25 cellular contexts compared by ENCODE assay signal in genomic region chr17:64275016-64275415, GRCh38. TPM values are rescaled to one million over a fixed set of nuclear protein-coding genes. Genes with fewer than 3 reads are reported as not detected.
DNase-seq lines count a peak whose midpoint lies in the region; FAIRE-seq and TF ChIP-seq lines count a peak whose summit lies in the region.
"Had no signal": no experiment of that assay in that cellular context is flagged by ENCODE, and none has a peak within 500 bp of the region (broad histone marks: within the 10 kb centered on the region; RNA-seq: fewer than 3 reads in every experiment).

No MANE protein-coding gene starts in this region.

- no peaks in the 10 kb centered on the region for H3K27me3 Mint-ChIP-seq in activated CD4-positive, alpha-beta T cell treated with anti-CD3 and anti-CD28 coated beads, Interleukin-2, amount 10 ng/mL, durations not matched to agents 7 days and 5 days
- H3K27me3 Mint-ChIP-seq in activated CD4-positive, alpha-beta T cell treated with anti-CD3 and anti-CD28 coated beads, Interleukin-2, amount 10 ng/mL, durations not matched to agents 24 days and 14 days: no peaks in the 10 kb centered on the region
- H3K27me3 Mint-ChIP-seq: CD4-positive, alpha-beta memory T cell had no signal

- peak overlapping the region; percentile 14 for H3K27ac Mint-ChIP-seq in activated CD4-positive, alpha-beta T cell treated with anti-CD3 and anti-CD28 coated beads, Interleukin-2, amount 10 ng/mL, durations not matched to agents 7 days and 5 days
- H3K27ac Mint-ChIP-seq in activated CD4-positive, alpha-beta T cell treated with anti-CD3 and anti-CD28 coated beads, Interleukin-2, amount 10 ng/mL, durations not matched to agents 24 days and 14 days: no peak overlapping the region
- H3K27ac Mint-ChIP-seq: CD14-positive monocyte had no signal

- no peak for FAIRE-seq in bronchial epithelial cell (lab: Jason Lieb, UNC)
- FAIRE-seq: A204.1, GM12891, GM19239 had no signal

- H3K4me1 Mint-ChIP-seq in activated CD4-positive, alpha-beta T cell treated with anti-CD3 and anti-CD28 coated beads, Interleukin-2, amount 10 ng/mL, durations not matched to agents 7 days and 5 days: peaks cover 33% of the 10 kb centered on the region
- H3K4me1 Mint-ChIP-seq in activated CD4-positive, alpha-beta T cell treated with anti-CD3 and anti-CD28 coated beads, Interleukin-2, amount 10 ng/mL, durations not matched to agents 24 days and 14 days: peaks cover 22% of the 10 kb centered on the region

- no peak for DNase-seq in activated CD4-positive, alpha-beta T cell treated with anti-CD3 and anti-CD28 coated beads, Interleukin-2, amount 10 ng/mL, durations not matched to agents 7 days and 5 days
- DNase-seq in activated CD4-positive, alpha-beta T cell treated with anti-CD3 and anti-CD28 coated beads, Interleukin-2, amount 10 ng/mL, durations not matched to agents 24 days and 14 days: no peak
- DNase-seq in bronchial epithelial cell (ENCODE audit: low read depth) (peak; percentile 64), epithelial cell of esophagus (ENCODE audit: low read depth) (peak; percentile 52), LoVo (ENCODE audit: low spot score) (no peak)
- DNase-seq: 8988T; ACHN; BE2C; C1 segment of cervical spinal cord; CD4-positive, alpha-beta memory T cell; CD4-positive, CD25-positive, alpha-beta regulatory T cell; CD8-positive, alpha-beta memory T cell; COR-L47; DMS 273 treated with DMSO at 0.1 percent for 48 hours; DMS153; DMS53; DMS79; DND-41; EL; GDM1 had no signal

- H3K36me3 ChIP-seq in bronchial epithelial cell (ENCODE audit: control insufficient read depth, insufficient read depth, low read length): no peaks in the 10 kb centered on the region
- H3K36me3 ChIP-seq: BE2C, BLaER1 had no signal

- peaks cover 4% of the 10 kb centered on the region for H3K36me3 Mint-ChIP-seq in activated CD4-positive, alpha-beta T cell treated with anti-CD3 and anti-CD28 coated beads, Interleukin-2, amount 10 ng/mL, durations not matched to agents 7 days and 5 days (ENCODE audit: low read depth)
- peaks cover 2% of the 10 kb centered on the region for H3K36me3 Mint-ChIP-seq in activated CD4-positive, alpha-beta T cell treated with anti-CD3 and anti-CD28 coated beads, Interleukin-2, amount 10 ng/mL, durations not matched to agents 24 days and 14 days (ENCODE audit: low read depth)
- H3K36me3 Mint-ChIP-seq: CD14-positive monocyte had no signal

- CTCF ChIA-PET in activated CD4-positive, alpha-beta T cell treated with anti-CD3 and anti-CD28 coated beads, Interleukin-2, amount 10 ng/mL, durations not matched to agents 7 days and 5 days (lab: Charles Lee): no interaction called here

- no peak overlapping the region for H3K4me3 Mint-ChIP-seq in activated CD4-positive, alpha-beta T cell treated with anti-CD3 and anti-CD28 coated beads, Interleukin-2, amount 10 ng/mL, durations not matched to agents 7 days and 5 days
- H3K4me3 Mint-ChIP-seq in activated CD4-positive, alpha-beta T cell treated with anti-CD3 and anti-CD28 coated beads, Interleukin-2, amount 10 ng/mL, durations not matched to agents 24 days and 14 days: no peak overlapping the region
- H3K4me3 Mint-ChIP-seq: CD14-positive monocyte; CD4-positive, alpha-beta memory T cell; CD4-positive, CD25-positive, alpha-beta regulatory T cell; CD8-positive, alpha-beta memory T cell had no signal

- H3K27me3 ChIP-seq in bronchial epithelial cell (ENCODE audit: control insufficient read depth, insufficient read depth, low read length): no peaks in the 10 kb centered on the region
- H3K27me3 ChIP-seq: BE2C, BLaER1 had no signal

- TF ChIP-seq CTCF in bronchial epithelial cell (IDR thresholded peaks at IDR 0.05; ENCODE audit: insufficient read depth, low read length, severe bottlenecking) (no peak), epithelial cell of esophagus (IDR thresholded peaks at IDR 0.05; ENCODE audit: insufficient read depth, low read depth, low read length, missing control alignments) (no peak)

- H3K9me3 Mint-ChIP-seq in activated CD4-positive, alpha-beta T cell treated with anti-CD3 and anti-CD28 coated beads, Interleukin-2, amount 10 ng/mL, durations not matched to agents 7 days and 5 days: peaks cover 6% of the 10 kb centered on the region
- H3K9me3 Mint-ChIP-seq in activated CD4-positive, alpha-beta T cell treated with anti-CD3 and anti-CD28 coated beads, Interleukin-2, amount 10 ng/mL, durations not matched to agents 24 days and 14 days: no peaks in the 10 kb centered on the region

- POLR2A ChIA-PET in activated CD4-positive, alpha-beta T cell treated with anti-CD3 and anti-CD28 coated beads, Interleukin-2, amount 10 ng/mL, durations not matched to agents 7 days and 5 days (lab: Charles Lee): no interaction called here

- H3K4me3 ChIP-seq in bronchial epithelial cell (ENCODE audit: low read depth, low read length): no peak overlapping the region
- no peak overlapping the region for H3K4me3 ChIP-seq in epithelial cell of esophagus (ENCODE audit: low read length)
- H3K4me3 ChIP-seq: BLaER1 had no signal

- intact Hi-C loops in activated CD4-positive, alpha-beta T cell treated with anti-CD3 and anti-CD28 coated beads, Interleukin-2, amount 10 ng/mL, durations not matched to agents 24 days and 14 days (cut with micrococcal nuclease): loop anchor here (5.0 kb wide), 1 partner anchor 58 kb away; no protein-coding TSS in a partner anchor

RNA-seq across cellular contexts. Expression of gene TEX2, which starts 12.0 kb away (rescaled TPM):
- total RNA-seq in activated CD4-positive, alpha-beta T cell treated with anti-CD3 and anti-CD28 coated beads, Interleukin-2, amount 10 ng/mL, durations not matched to agents 7 days and 5 days: 10 to 100 TPM; 14.3 to 16.8 TPM
- 22.2 and 23.9 TPM in 2 replicates for total RNA-seq in activated CD4-positive, alpha-beta T cell treated with anti-CD3 and anti-CD28 coated beads, Interleukin-2, amount 10 ng/mL, durations not matched to agents 24 days and 14 days
- total RNA-seq in bronchial epithelial cell: 14.7 and 23.0 TPM in 2 replicates

Comparison
In these comparisons a context has a peak if more than half of its experiments do, and no peak if none do; other contexts are left out.
1. DNase-seq: peak in bronchial epithelial cell (single experiment) and epithelial cell of esophagus (single experiment); none in activated CD4-positive, alpha-beta T cell treated with anti-CD3 and anti-CD28 coated beads, Interleukin-2, amount 10 ng/mL, durations not matched to agents 7 days and 5 days (single experiment), activated CD4-positive, alpha-beta T cell treated with anti-CD3 and anti-CD28 coated beads, Interleukin-2, amount 10 ng/mL, durations not matched to agents 24 days and 14 days (single experiment) and LoVo (single experiment).